Comparison of ENCODE assay signal across 8 cellular contexts in the genomic region with DNA sequence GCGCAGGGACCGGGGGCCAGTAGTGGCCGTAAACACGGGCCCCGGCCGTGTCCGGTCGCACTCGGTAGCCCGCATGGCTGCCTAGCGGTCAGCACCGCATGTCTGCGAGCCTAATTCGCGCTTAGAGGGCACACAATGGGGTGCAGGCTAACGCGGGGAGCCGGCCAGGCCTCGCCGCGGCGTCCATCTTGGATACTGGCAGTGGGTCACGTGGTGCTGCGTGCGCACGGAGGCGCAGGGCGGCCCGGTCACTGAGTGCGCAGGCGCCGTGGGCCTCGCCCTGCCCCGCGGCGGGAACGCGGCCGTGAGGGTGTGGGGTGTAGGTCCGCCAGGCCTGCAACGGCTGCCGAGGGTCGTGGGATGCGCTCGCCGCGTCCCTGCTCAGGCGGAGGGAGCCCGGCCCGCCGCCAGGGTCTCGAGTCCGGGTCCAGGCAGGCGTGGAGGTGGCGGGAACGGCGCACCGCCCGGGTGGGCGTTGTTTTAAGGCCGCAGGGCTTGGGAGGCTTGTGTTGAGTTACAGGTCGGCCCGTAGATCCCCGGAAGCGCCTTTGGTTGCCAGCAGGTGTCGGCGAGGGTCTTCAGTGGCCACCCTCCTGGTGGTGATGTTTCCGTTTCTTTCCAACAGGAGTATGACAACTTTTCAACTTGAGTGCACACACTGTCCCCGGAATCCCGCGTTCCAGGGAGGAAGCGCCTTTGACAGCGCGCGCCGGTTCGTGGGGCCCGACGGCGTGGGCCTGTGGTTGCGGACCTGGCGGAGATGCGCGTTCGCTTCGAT. TPM values are rescaled to one million over a fixed set of nuclear protein-coding genes. Genes with fewer than 3 reads are reported as not detected.
DNase-seq lines count a peak whose midpoint lies in the region; ATAC-seq and TF ChIP-seq lines count a peak whose summit lies in the region.

No MANE protein-coding gene starts in this region.

- H4K91ac ChIP-seq in neuronal stem cell (ENCODE audit: low read depth, low read length, poor library complexity): peak overlapping the region; percentile 100

- H4K8ac ChIP-seq in neuronal stem cell (ENCODE audit: low read depth, low read length): peak overlapping the region; percentile 86

- peak overlapping the region; percentile 100 for H3K23ac ChIP-seq in neuronal stem cell (ENCODE audit: low read depth, low read length, poor library complexity)

- peak overlapping the region; percentile 100 for H3K18ac ChIP-seq in neuronal stem cell (ENCODE audit: low read length)

- peaks cover 9% of the 10 kb centered on the region for H3K79me1 ChIP-seq in neuronal stem cell (ENCODE audit: low read depth, low read length)

- H3K4me2 ChIP-seq in neuronal stem cell (ENCODE audit: insufficient read depth, low read length, poor library complexity, severe bottlenecking): peak overlapping the region; percentile 81

- peak; percentile 60 for DNase-seq in GM04503 (ENCODE audit: low read depth)
- peak; percentile 85 to 93 for DNase-seq in HAP-1 (ENCODE audit: low spot score in 2 of 2)
- DNase-seq in M059J (ENCODE audit: low read depth): peak; percentile 83
- DNase-seq in RWPE2 (ENCODE audit: low spot score): peak; percentile 87
- peak; percentile 89 for DNase-seq in activated gamma-delta T cell treated with anti-CD3 and anti-CD28 coated beads, Interleukin-2, amount 50 U/mL, for 16 hours (ENCODE audit: low read depth)
- peak; percentile 92 for DNase-seq in foreskin melanocyte
- peak; percentile 96 for DNase-seq in neuronal stem cell (ENCODE audit: low spot score)
- DNase-seq in stromal cell of bone marrow (ENCODE audit: low read depth): peak; percentile 84

- H3K4me3 ChIP-seq in HAP-1 (peak overlapping the region; percentile 74), RWPE2 (ENCODE audit: severe bottlenecking) (peak overlapping the region; percentile 84), neuronal stem cell (ENCODE audit: low read length in 2 of 2) (peak overlapping the region; percentile 87 to 88)

- H2BK120ac ChIP-seq in neuronal stem cell (ENCODE audit: low read depth, low read length): peak overlapping the region; percentile 81

- H3K9ac ChIP-seq in neuronal stem cell (ENCODE audit: low read depth, low read length, poor library complexity): peak overlapping the region; percentile 100

- peak overlapping the region; percentile 56 for H2AK5ac ChIP-seq in neuronal stem cell (ENCODE audit: low read depth, low read length)

- in situ Hi-C loops in HAP-1 (cut with MboI; ENCODE audit: low sequenced_read_pairs): no loop called here

- H2BK5ac ChIP-seq in neuronal stem cell (ENCODE audit: low read length): peak overlapping the region; percentile 97

- peak overlapping the region; percentile 99 for H3K4ac ChIP-seq in neuronal stem cell (ENCODE audit: low read length)

- peak overlapping the region; percentile 90 for H2BK12ac ChIP-seq in neuronal stem cell (ENCODE audit: low read length)

- H3K14ac ChIP-seq in neuronal stem cell (ENCODE audit: low read length): peak overlapping the region; percentile 100

- no peaks in the 10 kb centered on the region for H3K27me3 ChIP-seq in HAP-1 (ENCODE audit: low read depth)
- no peaks in the 10 kb centered on the region for H3K27me3 ChIP-seq in RWPE2 (ENCODE audit: insufficient read depth, poor library complexity, severe bottlenecking)
- H3K27me3 ChIP-seq in neuronal stem cell (ENCODE audit: control insufficient read depth in 3 of 3, insufficient read depth in 3 of 3, low read depth in 1 of 3, low read length in 3 of 3): no peaks in the 10 kb centered on the region

- H2BK15ac ChIP-seq in neuronal stem cell (ENCODE audit: low read length): peak overlapping the region; percentile 99

- peaks cover 26% of the 10 kb centered on the region for H3K4me1 ChIP-seq in HAP-1
- peaks cover 4% of the 10 kb centered on the region for H3K4me1 ChIP-seq in RWPE2 (ENCODE audit: insufficient read depth, poor library complexity, severe bottlenecking)
- peaks cover 12 to 21% of the 10 kb centered on the region in 2 donors for H3K4me1 ChIP-seq in neuronal stem cell (ENCODE audit: control insufficient read depth in 2 of 2, insufficient read depth in 1 of 2, low read depth in 1 of 2, low read length in 2 of 2)

- no peaks in the 10 kb centered on the region for H3K9me3 ChIP-seq in HAP-1
- H3K9me3 ChIP-seq in RWPE2 (ENCODE audit: severe bottlenecking): no peaks in the 10 kb centered on the region
- peaks cover 2 to 3% of the 10 kb centered on the region in 2 donors for H3K9me3 ChIP-seq in neuronal stem cell (replicated peaks in 1 of 2; ENCODE audit: control insufficient read depth in 2 of 2, insufficient read depth in 1 of 2, low read depth in 1 of 2, low read length in 2 of 2)

- peak; percentile 54 for ATAC-seq in RWPE2 (ENCODE audit: low read depth)

- TF ChIP-seq CTCF in RWPE2 (IDR thresholded peaks at IDR 0.05; ENCODE audit: poor library complexity, severe bottlenecking): peak; percentile 9

- peak overlapping the region; percentile 97 for H2AFZ ChIP-seq in neuronal stem cell (ENCODE audit: low read length)

- H3K36me3 ChIP-seq in HAP-1 (replicated peaks) (no peaks in the 10 kb centered on the region), RWPE2 (ENCODE audit: low read depth) (no peaks in the 10 kb centered on the region), neuronal stem cell (replicated peaks in 1 of 2; ENCODE audit: control insufficient read depth in 2 of 2, insufficient read depth in 2 of 2, low read length in 2 of 2) (peaks cover 0 to 7% of the 10 kb centered on the region in 2 donors)

- WGBS in neuronal stem cell (ENCODE audit: extremely low coverage in 2 of 2, insufficient read length in 2 of 2, insufficient replicate concordance in 1 of 2), 2 donors: no CpG with 5 or more reads among the region's 86 CpGs

- H3K27ac ChIP-seq in RWPE2 (ENCODE audit: poor library complexity, severe bottlenecking) (peak overlapping the region; percentile 52), neuronal stem cell (replicated peaks; ENCODE audit: low read length) (peak overlapping the region; percentile 89)

RNA-seq across cellular contexts. Expression of a gene that starts 0.8 kb away (rescaled TPM):
- 3.9 and 6.4 TPM in 2 replicates for total RNA-seq in M059J (2014; rRNA removed; shearing (Covaris generic))
- polyA plus RNA-seq in neuronal stem cell (2013, experiment 1 of 2): 15.9 TPM
- polyA plus RNA-seq in neuronal stem cell (2013, experiment 2 of 2): 18.7 TPM

Comparison
In these comparisons a context has a peak if more than half of its experiments do, and no peak if none do; other contexts are left out.
1. Peak in every context shown above with its lines: DNase-seq, ATAC-seq, H3K4me3 ChIP-seq and H3K27ac ChIP-seq.